ENCODE assay signal across 5 cellular contexts in genomic region chr7:126682176-126682575, GRCh38.
"Had no signal": no experiment of that assay in that cellular context is flagged by ENCODE, and none has a peak within 500 bp of the region (broad histone marks: within the 10 kb centered on the region; RNA-seq: fewer than 3 reads in every experiment).

No MANE protein-coding gene starts in this region.

- H3K27ac ChIP-seq: HL-60 had no signal

- DNase-seq: H9, HCEC 1CT had no signal

- ATAC-seq: GM23338, HepG2 had no signal

- H3K4me3 ChIP-seq: GM23338 had no signal

- H3K4me2 ChIP-seq: GM23338 had no signal
